ENCODE assay signal across 12 cellular contexts in the genomic region with DNA sequence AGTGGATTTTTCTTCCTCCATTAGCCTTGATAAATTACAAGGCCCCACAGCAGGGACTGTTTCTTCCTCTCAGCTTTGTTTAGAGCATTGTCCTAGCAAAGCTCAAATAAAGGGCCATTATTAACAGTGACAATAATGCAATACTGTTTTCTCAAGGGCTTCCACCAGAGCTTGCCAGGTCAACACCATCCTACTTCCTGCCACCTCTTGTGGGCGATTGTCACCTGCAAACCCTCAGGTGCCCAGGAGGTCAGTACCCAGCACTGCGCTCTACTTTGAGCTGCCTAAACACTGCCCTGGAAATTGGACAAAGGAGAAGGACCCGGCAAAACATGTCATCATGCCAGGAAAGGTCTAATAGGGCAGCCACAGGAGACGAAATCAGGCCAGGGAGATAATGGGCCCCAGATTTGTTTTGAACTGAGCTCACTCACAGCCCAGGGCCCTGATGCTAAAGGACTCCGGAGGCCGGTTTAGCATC.
DNase-seq lines count a peak whose midpoint lies in the region; ATAC-seq lines count a peak whose summit lies in the region.
"Had no signal": no experiment of that assay in that cellular context is flagged by ENCODE, and none has a peak within 500 bp of the region (broad histone marks: within the 10 kb centered on the region; RNA-seq: fewer than 3 reads in every experiment).

No MANE protein-coding gene starts in this region.

- ATAC-seq in activated CD8-positive, alpha-beta memory T cell treated with anti-CD3 and anti-CD28 coated beads, Interleukin-2, amount 10 ng/mL, durations not matched to agents 7 days and 5 days, result no peak
- no peak for ATAC-seq in GM19463 (IDR thresholded peaks at IDR 0.05; ENCODE audit: unreplicated experiment)

- no peak overlapping the region for H3K27ac Mint-ChIP-seq in activated CD8-positive, alpha-beta memory T cell treated with anti-CD3 and anti-CD28 coated beads, Interleukin-2, amount 10 ng/mL, durations not matched to agents 7 days and 5 days
- H3K27ac Mint-ChIP-seq: CD14-positive monocyte had no signal

- CTCF ChIA-PET in activated CD8-positive, alpha-beta memory T cell treated with anti-CD3 and anti-CD28 coated beads, Interleukin-2, amount 10 ng/mL, durations not matched to agents 7 days and 5 days (lab: Charles Lee), result interaction anchor here (1.5 to 2.0 kb wide), 2 partner anchors 11 to 88 kb away, joined by 4 to 8 read pairs; no protein-coding TSS in a partner anchor

- H3K27me3 Mint-ChIP-seq in activated CD8-positive, alpha-beta memory T cell treated with anti-CD3 and anti-CD28 coated beads, Interleukin-2, amount 10 ng/mL, durations not matched to agents 7 days and 5 days, result peaks cover 7% of the 10 kb centered on the region

- H3K9me3 Mint-ChIP-seq in activated CD8-positive, alpha-beta memory T cell treated with anti-CD3 and anti-CD28 coated beads, Interleukin-2, amount 10 ng/mL, durations not matched to agents 7 days and 5 days (ENCODE audit: low read depth), result no peaks in the 10 kb centered on the region
- H3K9me3 Mint-ChIP-seq: CD14-positive monocyte had no signal

- DNase-seq in DMS53 (lab: John Stamatoyannopoulos, UW) (peak; percentile 49), NCI-H774 (lab: John Stamatoyannopoulos, UW) (peak; percentile 24), fibroblast of gingiva (ENCODE audit: low read depth) (peak; percentile 16), pons (ENCODE audit: low spot score) (peak; percentile 98), NCI-H226 (no peak), posterior vena cava (ENCODE audit: low spot score) (no peak)
- no peak for DNase-seq in activated CD8-positive, alpha-beta memory T cell treated with anti-CD3 and anti-CD28 coated beads, Interleukin-2, amount 10 ng/mL, durations not matched to agents 7 days and 5 days
- DNase-seq: activated naive CD4-positive, alpha-beta T cell treated with anti-CD3 and anti-CD28 coated beads, Interleukin-2, amount 50 U/mL, for 16 hours; foreskin melanocyte; WERI-Rb-1 had no signal

- intact Hi-C loops in posterior vena cava (cut with DNase I), result loop anchor here in 1 of 2 donors (10.0 kb wide), 1 partner anchor 92 kb away; a partner anchor contains a TSS

- no peak overlapping the region for H3K4me3 Mint-ChIP-seq in activated CD8-positive, alpha-beta memory T cell treated with anti-CD3 and anti-CD28 coated beads, Interleukin-2, amount 10 ng/mL, durations not matched to agents 7 days and 5 days
- H3K4me3 Mint-ChIP-seq: CD14-positive monocyte had no signal

- no peaks in the 10 kb centered on the region for H3K4me1 Mint-ChIP-seq in activated CD8-positive, alpha-beta memory T cell treated with anti-CD3 and anti-CD28 coated beads, Interleukin-2, amount 10 ng/mL, durations not matched to agents 7 days and 5 days

- H3K36me3 Mint-ChIP-seq in activated CD8-positive, alpha-beta memory T cell treated with anti-CD3 and anti-CD28 coated beads, Interleukin-2, amount 10 ng/mL, durations not matched to agents 7 days and 5 days, result no peaks in the 10 kb centered on the region
- H3K36me3 Mint-ChIP-seq: CD14-positive monocyte had no signal

Comparison
In these comparisons a context has a peak if more than half of its experiments do, and no peak if none do; other contexts are left out.
1. DNase-seq: peak in DMS53 (single experiment), NCI-H774 (single experiment), fibroblast of gingiva (single experiment) and pons (single experiment); none in NCI-H226 (single experiment), activated CD8-positive, alpha-beta memory T cell treated with anti-CD3 and anti-CD28 coated beads, Interleukin-2, amount 10 ng/mL, durations not matched to agents 7 days and 5 days (single experiment) and posterior vena cava (single experiment).